In genomic region chr22:50517495-50518260, GRCh38 we compare ENCODE assay signal across 2 cellular contexts.
TF ChIP-seq lines count a peak whose summit lies in the region.

No MANE protein-coding gene starts in this region.

TF ChIP-seq in SK-N-SH, 30 proteins besides CTCF, POLR2A, EP300 and RAD21 (continued from another document):
- TF ChIP-seq, protein P1, sequence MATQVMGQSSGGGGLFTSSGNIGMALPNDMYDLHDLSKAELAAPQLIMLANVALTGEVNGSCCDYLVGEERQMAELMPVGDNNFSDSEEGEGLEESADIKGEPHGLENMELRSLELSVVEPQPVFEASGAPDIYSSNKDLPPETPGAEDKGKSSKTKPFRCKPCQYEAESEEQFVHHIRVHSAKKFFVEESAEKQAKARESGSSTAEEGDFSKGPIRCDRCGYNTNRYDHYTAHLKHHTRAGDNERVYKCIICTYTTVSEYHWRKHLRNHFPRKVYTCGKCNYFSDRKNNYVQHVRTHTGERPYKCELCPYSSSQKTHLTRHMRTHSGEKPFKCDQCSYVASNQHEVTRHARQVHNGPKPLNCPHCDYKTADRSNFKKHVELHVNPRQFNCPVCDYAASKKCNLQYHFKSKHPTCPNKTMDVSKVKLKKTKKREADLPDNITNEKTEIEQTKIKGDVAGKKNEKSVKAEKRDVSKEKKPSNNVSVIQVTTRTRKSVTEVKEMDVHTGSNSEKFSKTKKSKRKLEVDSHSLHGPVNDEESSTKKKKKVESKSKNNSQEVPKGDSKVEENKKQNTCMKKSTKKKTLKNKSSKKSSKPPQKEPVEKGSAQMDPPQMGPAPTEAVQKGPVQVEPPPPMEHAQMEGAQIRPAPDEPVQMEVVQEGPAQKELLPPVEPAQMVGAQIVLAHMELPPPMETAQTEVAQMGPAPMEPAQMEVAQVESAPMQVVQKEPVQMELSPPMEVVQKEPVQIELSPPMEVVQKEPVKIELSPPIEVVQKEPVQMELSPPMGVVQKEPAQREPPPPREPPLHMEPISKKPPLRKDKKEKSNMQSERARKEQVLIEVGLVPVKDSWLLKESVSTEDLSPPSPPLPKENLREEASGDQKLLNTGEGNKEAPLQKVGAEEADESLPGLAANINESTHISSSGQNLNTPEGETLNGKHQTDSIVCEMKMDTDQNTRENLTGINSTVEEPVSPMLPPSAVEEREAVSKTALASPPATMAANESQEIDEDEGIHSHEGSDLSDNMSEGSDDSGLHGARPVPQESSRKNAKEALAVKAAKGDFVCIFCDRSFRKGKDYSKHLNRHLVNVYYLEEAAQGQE (IDR thresholded peaks at IDR 0.05; ENCODE audit: low read depth, low read length): no peak
- TF ChIP-seq SMC3 (IDR thresholded peaks at IDR 0.05; ENCODE audit: low read depth, low read length) (no peak), EZH2phosphoT487 (IDR thresholded peaks at IDR 0.05; ENCODE audit: borderline replicate concordance, low read depth) (no peak), MEF2A (IDR thresholded peaks at IDR 0.05; ENCODE audit: borderline replicate concordance, low read depth) (no peak), FOXM1 (IDR thresholded peaks at IDR 0.05; ENCODE audit: low read depth) (no peak), GATA2 (CRISPR knock-in tag; IDR thresholded peaks at IDR 0.05) (no peak), CHD2 (IDR thresholded peaks at IDR 0.05; ENCODE audit: low read length, partially characterized antibody) (no peak)
- TF ChIP-seq, protein P2, sequence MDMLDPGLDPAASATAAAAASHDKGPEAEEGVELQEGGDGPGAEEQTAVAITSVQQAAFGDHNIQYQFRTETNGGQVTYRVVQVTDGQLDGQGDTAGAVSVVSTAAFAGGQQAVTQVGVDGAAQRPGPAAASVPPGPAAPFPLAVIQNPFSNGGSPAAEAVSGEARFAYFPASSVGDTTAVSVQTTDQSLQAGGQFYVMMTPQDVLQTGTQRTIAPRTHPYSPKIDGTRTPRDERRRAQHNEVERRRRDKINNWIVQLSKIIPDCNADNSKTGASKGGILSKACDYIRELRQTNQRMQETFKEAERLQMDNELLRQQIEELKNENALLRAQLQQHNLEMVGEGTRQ (IDR thresholded peaks at IDR 0.05; ENCODE audit: borderline replicate concordance, low read depth, low read length): no peak
- TF ChIP-seq, protein P3, sequence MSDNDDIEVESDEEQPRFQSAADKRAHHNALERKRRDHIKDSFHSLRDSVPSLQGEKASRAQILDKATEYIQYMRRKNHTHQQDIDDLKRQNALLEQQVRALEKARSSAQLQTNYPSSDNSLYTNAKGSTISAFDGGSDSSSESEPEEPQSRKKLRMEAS (IDR thresholded peaks at IDR 0.05; ENCODE audit: low read depth): no peak
- TF ChIP-seq, protein P4, sequence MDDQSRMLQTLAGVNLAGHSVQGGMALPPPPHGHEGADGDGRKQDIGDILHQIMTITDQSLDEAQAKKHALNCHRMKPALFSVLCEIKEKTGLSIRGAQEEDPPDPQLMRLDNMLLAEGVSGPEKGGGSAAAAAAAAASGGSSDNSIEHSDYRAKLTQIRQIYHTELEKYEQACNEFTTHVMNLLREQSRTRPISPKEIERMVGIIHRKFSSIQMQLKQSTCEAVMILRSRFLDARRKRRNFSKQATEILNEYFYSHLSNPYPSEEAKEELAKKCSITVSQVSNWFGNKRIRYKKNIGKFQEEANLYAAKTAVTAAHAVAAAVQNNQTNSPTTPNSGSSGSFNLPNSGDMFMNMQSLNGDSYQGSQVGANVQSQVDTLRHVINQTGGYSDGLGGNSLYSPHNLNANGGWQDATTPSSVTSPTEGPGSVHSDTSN (IDR thresholded peaks at IDR 0.05): no peak
TF ChIP-seq in SK-N-SH: peak in this region for 0.

TF ChIP-seq in SK-N-SH treated with all-trans-retinoic acid at 6 μM for 48 hours, 23 proteins besides CTCF, POLR2A, EP300 and RAD21 (continued from another document):
- TF ChIP-seq, protein P5, sequence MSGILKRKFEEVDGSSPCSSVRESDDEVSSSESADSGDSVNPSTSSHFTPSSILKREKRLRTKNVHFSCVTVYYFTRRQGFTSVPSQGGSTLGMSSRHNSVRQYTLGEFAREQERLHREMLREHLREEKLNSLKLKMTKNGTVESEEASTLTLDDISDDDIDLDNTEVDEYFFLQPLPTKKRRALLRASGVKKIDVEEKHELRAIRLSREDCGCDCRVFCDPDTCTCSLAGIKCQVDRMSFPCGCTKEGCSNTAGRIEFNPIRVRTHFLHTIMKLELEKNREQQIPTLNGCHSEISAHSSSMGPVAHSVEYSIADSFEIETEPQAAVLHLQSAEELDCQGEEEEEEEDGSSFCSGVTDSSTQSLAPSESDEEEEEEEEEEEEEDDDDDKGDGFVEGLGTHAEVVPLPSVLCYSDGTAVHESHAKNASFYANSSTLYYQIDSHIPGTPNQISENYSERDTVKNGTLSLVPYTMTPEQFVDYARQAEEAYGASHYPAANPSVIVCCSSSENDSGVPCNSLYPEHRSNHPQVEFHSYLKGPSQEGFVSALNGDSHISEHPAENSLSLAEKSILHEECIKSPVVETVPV (CRISPR knock-in tag; IDR thresholded peaks at IDR 0.05): no peak
- TF ChIP-seq ARNTL (CRISPR knock-in tag; IDR thresholded peaks at IDR 0.05; ENCODE audit: borderline replicate concordance, low read depth): no peak
